ENCODE assay signal across 1 cellular context in genomic region chr1:226134170-226135058, GRCh38.
TF ChIP-seq lines count a peak whose summit lies in the region.

No MANE protein-coding gene starts in this region.

TF ChIP-seq in WTC11, 78 proteins besides CTCF, POLR2A, EP300 and RAD21 (continued from another document):
- TF ChIP-seq ATF2 (CRISPR knock-in tag; IDR thresholded peaks at IDR 0.05; ENCODE audit: borderline replicate concordance, low read depth): no peak
- no peak for TF ChIP-seq ATF3 (CRISPR knock-in tag; conservative IDR thresholded peaks at IDR 0.05)
- TF ChIP-seq JUN (CRISPR knock-in tag; IDR thresholded peaks at IDR 0.05): no peak
- no peak for TF ChIP-seq FOXJ3 (CRISPR knock-in tag; IDR thresholded peaks at IDR 0.05; ENCODE audit: borderline replicate concordance)
- no peak for TF ChIP-seq ZNF317 (CRISPR knock-in tag; IDR thresholded peaks at IDR 0.05; ENCODE audit: borderline replicate concordance, low read depth)
- no peak for TF ChIP-seq TEAD1 (CRISPR knock-in tag; IDR thresholded peaks at IDR 0.05)
- no peak for TF ChIP-seq KAT7 (CRISPR knock-in tag; IDR thresholded peaks at IDR 0.05; ENCODE audit: borderline replicate concordance)
- TF ChIP-seq ZNF219 (CRISPR knock-in tag; IDR thresholded peaks at IDR 0.05; ENCODE audit: borderline replicate concordance): no peak
- TF ChIP-seq SMAD4 (CRISPR knock-in tag; IDR thresholded peaks at IDR 0.05): no peak
